12 cellular contexts compared by ENCODE assay signal in genomic region chr1:30798389-30798951, GRCh38. TPM values are rescaled to one million over a fixed set of nuclear protein-coding genes. Genes with fewer than 3 reads are reported as not detected.
DNase-seq lines count a peak whose midpoint lies in the region; ATAC-seq and TF ChIP-seq lines count a peak whose summit lies in the region.
"Had no signal": no experiment of that assay in that cellular context is flagged by ENCODE, and none has a peak within 500 bp of the region (broad histone marks: within the 10 kb centered on the region; RNA-seq: fewer than 3 reads in every experiment).

No MANE protein-coding gene starts in this region.

- DNase-seq in COLO829 (ENCODE audit: low spot score) (peak; percentile 71), ascending aorta (ENCODE audit: low spot score in 2 of 2) (no peak), right cardiac atrium (peak; percentile 65 to 79 (median 77)), sigmoid colon (no peak), NCI-H2227 treated with DMSO at 0.1 percent for 48 hours (lab: John Stamatoyannopoulos, UW) (no peak), GM20000 (ENCODE audit: low spot score) (no peak), T1000 (lab: John Stamatoyannopoulos, UW) (no peak)
- DNase-seq: naive B cell; NCI-H1436 treated with DMSO at 0.1 percent for 48 hours; NK-92 treated with Interleukin-12 subunit alpha and Interleukin-12 subunit beta, amount 100 ng/mL, for 24 hours had no signal

- ATAC-seq in right cardiac atrium (peak; percentile 55 to 75), GM21737 (IDR thresholded peaks at IDR 0.05; ENCODE audit: unreplicated experiment) (no peak)
- ATAC-seq: activated T-helper 17 cell treated with anti-CD3 and anti-CD28 coated beads, Interleukin-2, amount 50 U/mL, for 72 hours had no signal

- TF ChIP-seq CTCF in ascending aorta (IDR thresholded peaks at IDR 0.05) (no peak), sigmoid colon (IDR thresholded peaks at IDR 0.05) (no peak), GM20000 (IDR thresholded peaks at IDR 0.05; ENCODE audit: extremely low read depth, missing control alignments) (no peak)

- H3K27ac ChIP-seq in ascending aorta, result peak overlapping the region; percentile 16 to 21
- peak overlapping the region; percentile 29 for H3K27ac ChIP-seq in right cardiac atrium (ENCODE audit: low read length)
- peak overlapping the region; percentile 8 to 52 (median 28) for H3K27ac ChIP-seq in sigmoid colon

- TF ChIP-seq EP300 in sigmoid colon (IDR thresholded peaks at IDR 0.05), result peak in 1 of 4 donors; percentile 7

- H3K27me3 ChIP-seq in ascending aorta (no peaks in the 10 kb centered on the region), right cardiac atrium (ENCODE audit: control insufficient read depth, insufficient read depth) (no peaks in the 10 kb centered on the region), sigmoid colon (no peaks in the 10 kb centered on the region)

- H3K4me3 ChIP-seq in ascending aorta (no peak overlapping the region), right cardiac atrium (ENCODE audit: low read length) (no peak overlapping the region), sigmoid colon (no peak overlapping the region)

- no peak for TF ChIP-seq POLR2A in sigmoid colon (IDR thresholded peaks at IDR 0.05)

- intact Hi-C loops in ascending aorta (cut with DNase I) (no loop called here), right cardiac atrium (cut with DNase I) (no loop called here), sigmoid colon (cut with DNase I) (no loop called here)

- H3K4me1 ChIP-seq in ascending aorta (no peaks in the 10 kb centered on the region), right cardiac atrium (ENCODE audit: control insufficient read depth, insufficient read depth, low read length) (peaks cover 7% of the 10 kb centered on the region), sigmoid colon (peaks cover 0 to 44% (median 25%) of the 10 kb centered on the region in 4 donors)

- H3K36me3 ChIP-seq in ascending aorta (no peaks in the 10 kb centered on the region), sigmoid colon (no peaks in the 10 kb centered on the region)

- WGBS in right cardiac atrium, result 44% methylated on average over 7 of the region's 7 CpGs
- 53 to 56% methylated on average over 7 of the region's 7 CpGs for WGBS in sigmoid colon, 2 donors

- H3K9me3 ChIP-seq in ascending aorta, result no peaks in the 10 kb centered on the region
- no peaks in the 10 kb centered on the region for H3K9me3 ChIP-seq in right cardiac atrium (ENCODE audit: control insufficient read depth, low read length)
- H3K9me3 ChIP-seq in sigmoid colon, result no peaks in the 10 kb centered on the region

RNA-seq across cellular contexts. Expression of gene LAPTM5, which starts 40.9 kb away (rescaled TPM):
- total RNA-seq in ascending aorta (56.1 TPM), right cardiac atrium (10 to 100 TPM; 25.4 to 55.1 (median 40.5) TPM), sigmoid colon (10 to 100 TPM; 30.2 to 49.6 (median 42.8) TPM)
- polyA plus RNA-seq in right cardiac atrium (14.4 TPM), sigmoid colon (100 to 1,000 TPM in 2 of 3 donors, 10 to 100 TPM in 1; 35.4 to 219 (median 132) TPM)

Comparison
In these comparisons a context has a peak if more than half of its experiments do, and no peak if none do; other contexts are left out.
1. DNase-seq: peak in COLO829 (single experiment) and right cardiac atrium (3 of 3); none in ascending aorta (0 of 2), sigmoid colon (single experiment), NCI-H2227 treated with DMSO at 0.1 percent for 48 hours (single experiment), GM20000 (single experiment) and T1000 (single experiment).
2. Peak in every context shown above with its lines, with median percentiles within 50 percentile points of each other: H3K27ac ChIP-seq.